ENCODE assay signal across 1 cellular context in the genomic region with DNA sequence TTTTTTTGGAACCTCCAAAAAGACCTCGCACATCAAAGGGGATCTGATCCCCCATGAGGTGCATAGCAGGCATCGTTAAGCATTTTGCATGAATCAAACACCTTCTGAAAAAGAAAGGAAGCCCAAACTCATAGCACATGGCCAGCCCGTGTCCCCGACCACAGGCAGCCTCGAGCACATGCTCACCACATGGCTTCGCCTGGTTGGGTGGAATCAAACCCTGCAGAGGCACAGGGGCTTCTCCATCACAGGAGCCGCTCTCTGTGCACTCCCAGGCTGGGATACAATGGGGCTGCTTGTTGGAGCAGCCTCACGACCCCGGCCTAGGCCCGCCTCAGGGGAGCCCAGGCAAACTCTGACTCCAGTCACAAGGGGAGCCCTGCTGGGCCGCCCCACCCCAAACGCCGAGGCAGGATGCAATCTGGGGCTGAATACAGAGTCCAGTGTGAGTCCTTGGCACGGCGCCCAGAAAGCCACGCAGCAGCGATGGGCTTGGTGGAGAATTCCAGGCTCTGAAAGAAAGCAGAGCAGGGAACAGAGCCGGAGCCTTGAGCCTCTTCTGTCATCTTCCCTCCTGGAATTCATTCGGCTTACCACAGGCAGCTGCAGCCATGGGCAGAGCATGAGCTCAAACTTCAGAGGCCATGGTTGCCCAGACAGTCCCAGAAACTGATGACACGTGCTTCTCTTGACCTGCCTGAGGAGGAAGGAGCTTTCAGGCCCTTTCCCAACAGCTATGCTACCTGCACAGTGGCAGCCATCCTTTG.
TF ChIP-seq lines count a peak whose summit lies in the region.

No MANE protein-coding gene starts in this region.

TF ChIP-seq in K562, 482 proteins besides CTCF, POLR2A, EP300 and RAD21 (continued from another document):
- TF ChIP-seq, protein P1, sequence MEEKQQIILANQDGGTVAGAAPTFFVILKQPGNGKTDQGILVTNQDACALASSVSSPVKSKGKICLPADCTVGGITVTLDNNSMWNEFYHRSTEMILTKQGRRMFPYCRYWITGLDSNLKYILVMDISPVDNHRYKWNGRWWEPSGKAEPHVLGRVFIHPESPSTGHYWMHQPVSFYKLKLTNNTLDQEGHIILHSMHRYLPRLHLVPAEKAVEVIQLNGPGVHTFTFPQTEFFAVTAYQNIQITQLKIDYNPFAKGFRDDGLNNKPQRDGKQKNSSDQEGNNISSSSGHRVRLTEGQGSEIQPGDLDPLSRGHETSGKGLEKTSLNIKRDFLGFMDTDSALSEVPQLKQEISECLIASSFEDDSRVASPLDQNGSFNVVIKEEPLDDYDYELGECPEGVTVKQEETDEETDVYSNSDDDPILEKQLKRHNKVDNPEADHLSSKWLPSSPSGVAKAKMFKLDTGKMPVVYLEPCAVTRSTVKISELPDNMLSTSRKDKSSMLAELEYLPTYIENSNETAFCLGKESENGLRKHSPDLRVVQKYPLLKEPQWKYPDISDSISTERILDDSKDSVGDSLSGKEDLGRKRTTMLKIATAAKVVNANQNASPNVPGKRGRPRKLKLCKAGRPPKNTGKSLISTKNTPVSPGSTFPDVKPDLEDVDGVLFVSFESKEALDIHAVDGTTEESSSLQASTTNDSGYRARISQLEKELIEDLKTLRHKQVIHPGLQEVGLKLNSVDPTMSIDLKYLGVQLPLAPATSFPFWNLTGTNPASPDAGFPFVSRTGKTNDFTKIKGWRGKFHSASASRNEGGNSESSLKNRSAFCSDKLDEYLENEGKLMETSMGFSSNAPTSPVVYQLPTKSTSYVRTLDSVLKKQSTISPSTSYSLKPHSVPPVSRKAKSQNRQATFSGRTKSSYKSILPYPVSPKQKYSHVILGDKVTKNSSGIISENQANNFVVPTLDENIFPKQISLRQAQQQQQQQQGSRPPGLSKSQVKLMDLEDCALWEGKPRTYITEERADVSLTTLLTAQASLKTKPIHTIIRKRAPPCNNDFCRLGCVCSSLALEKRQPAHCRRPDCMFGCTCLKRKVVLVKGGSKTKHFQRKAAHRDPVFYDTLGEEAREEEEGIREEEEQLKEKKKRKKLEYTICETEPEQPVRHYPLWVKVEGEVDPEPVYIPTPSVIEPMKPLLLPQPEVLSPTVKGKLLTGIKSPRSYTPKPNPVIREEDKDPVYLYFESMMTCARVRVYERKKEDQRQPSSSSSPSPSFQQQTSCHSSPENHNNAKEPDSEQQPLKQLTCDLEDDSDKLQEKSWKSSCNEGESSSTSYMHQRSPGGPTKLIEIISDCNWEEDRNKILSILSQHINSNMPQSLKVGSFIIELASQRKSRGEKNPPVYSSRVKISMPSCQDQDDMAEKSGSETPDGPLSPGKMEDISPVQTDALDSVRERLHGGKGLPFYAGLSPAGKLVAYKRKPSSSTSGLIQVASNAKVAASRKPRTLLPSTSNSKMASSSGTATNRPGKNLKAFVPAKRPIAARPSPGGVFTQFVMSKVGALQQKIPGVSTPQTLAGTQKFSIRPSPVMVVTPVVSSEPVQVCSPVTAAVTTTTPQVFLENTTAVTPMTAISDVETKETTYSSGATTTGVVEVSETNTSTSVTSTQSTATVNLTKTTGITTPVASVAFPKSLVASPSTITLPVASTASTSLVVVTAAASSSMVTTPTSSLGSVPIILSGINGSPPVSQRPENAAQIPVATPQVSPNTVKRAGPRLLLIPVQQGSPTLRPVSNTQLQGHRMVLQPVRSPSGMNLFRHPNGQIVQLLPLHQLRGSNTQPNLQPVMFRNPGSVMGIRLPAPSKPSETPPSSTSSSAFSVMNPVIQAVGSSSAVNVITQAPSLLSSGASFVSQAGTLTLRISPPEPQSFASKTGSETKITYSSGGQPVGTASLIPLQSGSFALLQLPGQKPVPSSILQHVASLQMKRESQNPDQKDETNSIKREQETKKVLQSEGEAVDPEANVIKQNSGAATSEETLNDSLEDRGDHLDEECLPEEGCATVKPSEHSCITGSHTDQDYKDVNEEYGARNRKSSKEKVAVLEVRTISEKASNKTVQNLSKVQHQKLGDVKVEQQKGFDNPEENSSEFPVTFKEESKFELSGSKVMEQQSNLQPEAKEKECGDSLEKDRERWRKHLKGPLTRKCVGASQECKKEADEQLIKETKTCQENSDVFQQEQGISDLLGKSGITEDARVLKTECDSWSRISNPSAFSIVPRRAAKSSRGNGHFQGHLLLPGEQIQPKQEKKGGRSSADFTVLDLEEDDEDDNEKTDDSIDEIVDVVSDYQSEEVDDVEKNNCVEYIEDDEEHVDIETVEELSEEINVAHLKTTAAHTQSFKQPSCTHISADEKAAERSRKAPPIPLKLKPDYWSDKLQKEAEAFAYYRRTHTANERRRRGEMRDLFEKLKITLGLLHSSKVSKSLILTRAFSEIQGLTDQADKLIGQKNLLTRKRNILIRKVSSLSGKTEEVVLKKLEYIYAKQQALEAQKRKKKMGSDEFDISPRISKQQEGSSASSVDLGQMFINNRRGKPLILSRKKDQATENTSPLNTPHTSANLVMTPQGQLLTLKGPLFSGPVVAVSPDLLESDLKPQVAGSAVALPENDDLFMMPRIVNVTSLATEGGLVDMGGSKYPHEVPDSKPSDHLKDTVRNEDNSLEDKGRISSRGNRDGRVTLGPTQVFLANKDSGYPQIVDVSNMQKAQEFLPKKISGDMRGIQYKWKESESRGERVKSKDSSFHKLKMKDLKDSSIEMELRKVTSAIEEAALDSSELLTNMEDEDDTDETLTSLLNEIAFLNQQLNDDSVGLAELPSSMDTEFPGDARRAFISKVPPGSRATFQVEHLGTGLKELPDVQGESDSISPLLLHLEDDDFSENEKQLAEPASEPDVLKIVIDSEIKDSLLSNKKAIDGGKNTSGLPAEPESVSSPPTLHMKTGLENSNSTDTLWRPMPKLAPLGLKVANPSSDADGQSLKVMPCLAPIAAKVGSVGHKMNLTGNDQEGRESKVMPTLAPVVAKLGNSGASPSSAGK (IDR thresholded peaks at IDR 0.05), result peak; percentile 97
- TF ChIP-seq, protein P2, sequence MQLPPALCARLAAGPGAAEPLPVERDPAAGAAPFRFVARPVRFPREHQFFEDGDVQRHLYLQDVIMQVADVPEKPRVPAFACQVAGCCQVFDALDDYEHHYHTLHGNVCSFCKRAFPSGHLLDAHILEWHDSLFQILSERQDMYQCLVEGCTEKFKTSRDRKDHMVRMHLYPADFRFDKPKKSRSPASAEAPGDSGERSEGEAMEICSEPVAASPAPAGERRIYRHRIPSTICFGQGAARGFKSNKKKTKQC (CRISPR knock-in tag; IDR thresholded peaks at IDR 0.05), result 0 out of 2 replicates have a peak, but pooled peaks have one; percentile 40
- TF ChIP-seq ZNF766 (CRISPR knock-in tag; conservative IDR thresholded peaks at IDR 0.05) (no peak), PCBP1 (IDR thresholded peaks at IDR 0.05; ENCODE audit: low read depth, low read length, poor library complexity, severe bottlenecking) (no peak), NR1H2 (CRISPR knock-in tag; IDR thresholded peaks at IDR 0.05) (no peak), ZNF696 (CRISPR knock-in tag; conservative IDR thresholded peaks at IDR 0.05) (no peak), ZNF76 (CRISPR knock-in tag; IDR thresholded peaks at IDR 0.05; ENCODE audit: borderline replicate concordance) (no peak), SOX6 (IDR thresholded peaks at IDR 0.05) (no peak), L3MBTL2 (IDR thresholded peaks at IDR 0.05) (peak; percentile 94), ZNF184 (CRISPR knock-in tag; IDR thresholded peaks at IDR 0.05) (no peak), MEF2D (tag; conservative IDR thresholded peaks at IDR 0.05; ENCODE audit: low read depth) (no peak), MYC (IDR thresholded peaks at IDR 0.05; ENCODE audit: low read depth, low read length) (peak; percentile 52; the same call in 1 of the 2 replicates), MYC (CRISPR knock-in tag; IDR thresholded peaks at IDR 0.05; ENCODE audit: borderline replicate concordance, low read depth) (no peak), XRCC4 (IDR thresholded peaks at IDR 0.05; ENCODE audit: extremely low read depth, insufficient read depth, insufficient read length) (no peak), ZBTB8A (IDR thresholded peaks at IDR 0.05; ENCODE audit: partially characterized antibody) (no peak), SMARCA4 (IDR thresholded peaks at IDR 0.05) (no peak), ILF3 (IDR thresholded peaks at IDR 0.05; ENCODE audit: borderline replicate concordance) (no peak), ZKSCAN3 (CRISPR knock-in tag; IDR thresholded peaks at IDR 0.05) (no peak)
- TF ChIP-seq, protein P3, sequence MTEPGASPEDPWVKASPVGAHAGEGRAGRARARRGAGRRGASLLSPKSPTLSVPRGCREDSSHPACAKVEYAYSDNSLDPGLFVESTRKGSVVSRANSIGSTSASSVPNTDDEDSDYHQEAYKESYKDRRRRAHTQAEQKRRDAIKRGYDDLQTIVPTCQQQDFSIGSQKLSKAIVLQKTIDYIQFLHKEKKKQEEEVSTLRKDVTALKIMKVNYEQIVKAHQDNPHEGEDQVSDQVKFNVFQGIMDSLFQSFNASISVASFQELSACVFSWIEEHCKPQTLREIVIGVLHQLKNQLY (CRISPR knock-in tag; conservative IDR thresholded peaks at IDR 0.05), result no peak
- TF ChIP-seq, protein P4, sequence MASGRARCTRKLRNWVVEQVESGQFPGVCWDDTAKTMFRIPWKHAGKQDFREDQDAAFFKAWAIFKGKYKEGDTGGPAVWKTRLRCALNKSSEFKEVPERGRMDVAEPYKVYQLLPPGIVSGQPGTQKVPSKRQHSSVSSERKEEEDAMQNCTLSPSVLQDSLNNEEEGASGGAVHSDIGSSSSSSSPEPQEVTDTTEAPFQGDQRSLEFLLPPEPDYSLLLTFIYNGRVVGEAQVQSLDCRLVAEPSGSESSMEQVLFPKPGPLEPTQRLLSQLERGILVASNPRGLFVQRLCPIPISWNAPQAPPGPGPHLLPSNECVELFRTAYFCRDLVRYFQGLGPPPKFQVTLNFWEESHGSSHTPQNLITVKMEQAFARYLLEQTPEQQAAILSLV (tag; IDR thresholded peaks at IDR 0.05), result no peak
- TF ChIP-seq, protein P5, sequence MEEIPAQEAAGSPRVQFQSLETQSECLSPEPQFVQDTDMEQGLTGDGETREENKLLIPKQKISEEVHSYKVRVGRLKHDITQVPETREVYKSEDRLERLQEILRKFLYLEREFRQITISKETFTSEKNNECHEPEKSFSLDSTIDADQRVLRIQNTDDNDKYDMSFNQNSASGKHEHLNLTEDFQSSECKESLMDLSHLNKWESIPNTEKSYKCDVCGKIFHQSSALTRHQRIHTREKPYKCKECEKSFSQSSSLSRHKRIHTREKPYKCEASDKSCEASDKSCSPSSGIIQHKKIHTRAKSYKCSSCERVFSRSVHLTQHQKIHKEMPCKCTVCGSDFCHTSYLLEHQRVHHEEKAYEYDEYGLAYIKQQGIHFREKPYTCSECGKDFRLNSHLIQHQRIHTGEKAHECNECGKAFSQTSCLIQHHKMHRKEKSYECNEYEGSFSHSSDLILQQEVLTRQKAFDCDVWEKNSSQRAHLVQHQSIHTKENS (CRISPR knock-in tag; IDR thresholded peaks at IDR 0.05), result no peak
- TF ChIP-seq, protein P6, sequence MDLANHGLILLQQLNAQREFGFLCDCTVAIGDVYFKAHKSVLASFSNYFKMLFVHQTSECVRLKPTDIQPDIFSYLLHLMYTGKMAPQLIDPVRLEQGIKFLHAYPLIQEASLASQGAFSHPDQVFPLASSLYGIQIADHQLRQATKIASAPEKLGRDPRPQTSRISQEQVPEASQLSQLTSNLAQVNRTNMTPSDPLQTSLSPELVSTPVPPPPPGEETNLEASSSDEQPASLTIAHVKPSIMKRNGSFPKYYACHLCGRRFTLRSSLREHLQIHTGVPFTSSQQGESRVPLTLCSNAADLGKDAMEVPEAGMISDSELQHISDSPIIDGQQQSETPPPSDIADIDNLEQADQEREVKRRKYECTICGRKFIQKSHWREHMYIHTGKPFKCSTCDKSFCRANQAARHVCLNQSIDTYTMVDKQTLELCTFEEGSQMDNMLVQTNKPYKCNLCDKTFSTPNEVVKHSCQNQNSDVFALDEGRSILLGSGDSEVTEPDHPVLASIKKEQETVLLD (IDR thresholded peaks at IDR 0.05), result no peak
- TF ChIP-seq, protein P7, sequence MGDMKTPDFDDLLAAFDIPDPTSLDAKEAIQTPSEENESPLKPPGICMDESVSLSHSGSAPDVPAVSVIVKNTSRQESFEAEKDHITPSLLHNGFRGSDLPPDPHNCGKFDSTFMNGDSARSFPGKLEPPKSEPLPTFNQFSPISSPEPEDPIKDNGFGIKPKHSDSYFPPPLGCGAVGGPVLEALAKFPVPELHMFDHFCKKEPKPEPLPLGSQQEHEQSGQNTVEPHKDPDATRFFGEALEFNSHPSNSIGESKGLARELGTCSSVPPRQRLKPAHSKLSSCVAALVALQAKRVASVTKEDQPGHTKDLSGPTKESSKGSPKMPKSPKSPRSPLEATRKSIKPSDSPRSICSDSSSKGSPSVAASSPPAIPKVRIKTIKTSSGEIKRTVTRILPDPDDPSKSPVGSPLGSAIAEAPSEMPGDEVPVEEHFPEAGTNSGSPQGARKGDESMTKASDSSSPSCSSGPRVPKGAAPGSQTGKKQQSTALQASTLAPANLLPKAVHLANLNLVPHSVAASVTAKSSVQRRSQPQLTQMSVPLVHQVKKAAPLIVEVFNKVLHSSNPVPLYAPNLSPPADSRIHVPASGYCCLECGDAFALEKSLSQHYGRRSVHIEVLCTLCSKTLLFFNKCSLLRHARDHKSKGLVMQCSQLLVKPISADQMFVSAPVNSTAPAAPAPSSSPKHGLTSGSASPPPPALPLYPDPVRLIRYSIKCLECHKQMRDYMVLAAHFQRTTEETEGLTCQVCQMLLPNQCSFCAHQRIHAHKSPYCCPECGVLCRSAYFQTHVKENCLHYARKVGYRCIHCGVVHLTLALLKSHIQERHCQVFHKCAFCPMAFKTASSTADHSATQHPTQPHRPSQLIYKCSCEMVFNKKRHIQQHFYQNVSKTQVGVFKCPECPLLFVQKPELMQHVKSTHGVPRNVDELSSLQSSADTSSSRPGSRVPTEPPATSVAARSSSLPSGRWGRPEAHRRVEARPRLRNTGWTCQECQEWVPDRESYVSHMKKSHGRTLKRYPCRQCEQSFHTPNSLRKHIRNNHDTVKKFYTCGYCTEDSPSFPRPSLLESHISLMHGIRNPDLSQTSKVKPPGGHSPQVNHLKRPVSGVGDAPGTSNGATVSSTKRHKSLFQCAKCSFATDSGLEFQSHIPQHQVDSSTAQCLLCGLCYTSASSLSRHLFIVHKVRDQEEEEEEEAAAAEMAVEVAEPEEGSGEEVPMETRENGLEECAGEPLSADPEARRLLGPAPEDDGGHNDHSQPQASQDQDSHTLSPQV (IDR thresholded peaks at IDR 0.05), result peak; percentile 80
